15 cellular contexts compared by ENCODE assay signal in the genomic region with DNA sequence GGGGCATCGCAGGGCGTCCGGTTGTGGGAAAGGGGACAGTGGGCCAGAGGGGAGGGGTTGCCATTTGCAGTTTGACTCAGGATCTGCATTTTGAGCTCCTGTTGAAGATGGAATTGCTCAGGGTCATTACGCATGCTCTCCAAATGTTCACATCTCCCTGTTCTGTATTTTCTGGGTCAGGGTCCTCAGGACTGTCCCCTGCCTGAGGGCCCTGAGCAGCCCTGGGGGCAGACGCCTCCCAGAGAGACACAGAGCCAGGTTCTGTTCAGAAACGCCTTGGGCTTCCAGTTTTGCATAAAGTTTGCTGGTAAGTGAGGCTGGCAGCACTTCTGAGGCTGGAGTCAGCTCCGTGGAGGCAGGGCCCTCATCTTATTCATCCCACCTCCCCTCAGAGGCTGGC. TPM values are rescaled to one million over a fixed set of nuclear protein-coding genes. Genes with fewer than 3 reads are reported as not detected.
DNase-seq lines count a peak whose midpoint lies in the region; ATAC-seq, FAIRE-seq and TF ChIP-seq lines count a peak whose summit lies in the region.
"Had no signal": no experiment of that assay in that cellular context is flagged by ENCODE, and none has a peak within 500 bp of the region (broad histone marks: within the 10 kb centered on the region; RNA-seq: fewer than 3 reads in every experiment).

No MANE protein-coding gene starts in this region.

- H3K4me1 Mint-ChIP-seq in activated CD8-positive, alpha-beta memory T cell treated with anti-CD3 and anti-CD28 coated beads, Interleukin-2, amount 10 ng/mL, durations not matched to agents 7 days and 5 days = peaks cover 17% of the 10 kb centered on the region

- H3K4me3 ChIP-seq in IMR-90 (ENCODE audit: insufficient read depth, low read depth, low read length) (no peak overlapping the region), H1 (ENCODE audit: extremely low read depth in 1 of 4, insufficient read depth in 2 of 4, low read depth in 3 of 4, low read length in 4 of 4) (no peak overlapping the region)
- H3K4me3 ChIP-seq: BLaER1 treated with 17β-estradiol and CSF1 and Interleukin-3, amounts not matched to agents 10 nM and 100 nM; GM23338 had no signal

- H2BK120ac ChIP-seq in IMR-90 (ENCODE audit: low read depth, low read length) = no peak overlapping the region
- no peak overlapping the region for H2BK120ac ChIP-seq in H1 (replicated peaks; ENCODE audit: low read depth, low read length)

- H2AFZ ChIP-seq in IMR-90 (replicated peaks; ENCODE audit: low read length, poor library complexity) (peak overlapping the region; percentile 23), H1 (ENCODE audit: low read length) (no peak overlapping the region)
- H2AFZ ChIP-seq: GM23338 had no signal

- H3K9ac ChIP-seq in IMR-90 (ENCODE audit: low read depth, low read length) (no peak overlapping the region), H1 (replicated peaks in 1 of 4; ENCODE audit: extremely low read depth in 1 of 4, low read depth in 3 of 4, low read length in 3 of 4) (no peak overlapping the region)
- H3K9ac ChIP-seq: BLaER1 treated with 17β-estradiol and CSF1 and Interleukin-3, amounts not matched to agents 10 nM and 100 nM had no signal

- H4K5ac ChIP-seq in IMR-90 (ENCODE audit: low read depth, low read length) (no peak overlapping the region), H1 (ENCODE audit: insufficient read length, low read depth, low read length) (no peak overlapping the region)

- H2BK12ac ChIP-seq in H1 (ENCODE audit: low read depth, low read length) = no peak overlapping the region; the same call in 1 of the 2 replicates

- H4K91ac ChIP-seq in IMR-90 (ENCODE audit: insufficient read depth, low read depth, low read length) (no peak overlapping the region), H1 (replicated peaks; ENCODE audit: insufficient read length, low read length) (no peak overlapping the region)

- TF ChIP-seq POLR2A in IMR-90 (IDR thresholded peaks at IDR 0.05; ENCODE audit: low read depth, low read length) (no peak), H1 (IDR thresholded peaks at IDR 0.05; ENCODE audit: control extremely low read depth in 1 of 2, low read depth in 2 of 2, low read length in 2 of 2) (no peak), GM12892 (IDR thresholded peaks at IDR 0.05; ENCODE audit: low read depth, low read length) (no peak)

- H3K79me1 ChIP-seq in IMR-90 (ENCODE audit: low read depth in 1 of 2, low read length in 2 of 2) = no peaks in the 10 kb centered on the region
- H3K79me1 ChIP-seq in H1 (ENCODE audit: low read depth, low read length) = no peaks in the 10 kb centered on the region

- no peaks in the 10 kb centered on the region for H3K36me3 ChIP-seq in IMR-90 (ENCODE audit: control insufficient read depth, insufficient read depth, low read length)
- H3K36me3 ChIP-seq in H1 (ENCODE audit: control insufficient read depth in 2 of 4, insufficient read depth in 4 of 4, low read length in 3 of 4) = no peaks in the 10 kb centered on the region
- H3K36me3 ChIP-seq: BLaER1 treated with 17β-estradiol and CSF1 and Interleukin-3, amounts not matched to agents 10 nM and 100 nM had no signal

- H2BK5ac ChIP-seq in IMR-90 (ENCODE audit: low read depth, low read length, poor library complexity, severe bottlenecking) = no peak overlapping the region
- H2BK5ac ChIP-seq in H1 (ENCODE audit: low read depth, low read length) = no peak overlapping the region

- H2AK9ac ChIP-seq in IMR-90 (replicated peaks; ENCODE audit: low read depth, low read length, poor library complexity) = peak overlapping the region; percentile 31

- H2AK5ac ChIP-seq in IMR-90 (ENCODE audit: low read depth, low read length) (no peak overlapping the region), H1 (ENCODE audit: low read depth, low read length) (no peak overlapping the region)

- dilution Hi-C loops in IMR-90 (cut with HindIII; ENCODE audit: low sequenced_read_pairs, unreplicated experiment) = no loop called here

- H3K9me1 ChIP-seq in IMR-90 (ENCODE audit: insufficient read depth, low read length) = peaks cover 4% of the 10 kb centered on the region; the same call in 1 of the 2 replicates

- in situ Hi-C loops in IMR-90 (cut with MboI; ENCODE audit: low sequenced_read_pairs) = loop anchor here (10.0 kb wide), 1 partner anchor 183 kb away; no protein-coding TSS in a partner anchor

- H4K20me1 ChIP-seq in IMR-90 (ENCODE audit: insufficient read depth, low read length) (peaks cover 3% of the 10 kb centered on the region; the same call in 1 of the 2 replicates), H1 (replicated peaks in 1 of 2; ENCODE audit: control insufficient read depth in 1 of 2, insufficient read depth in 2 of 2, low read length in 2 of 2) (peaks cover 0 to under 1% of the 10 kb centered on the region in 2 experiments)

- H3K79me2 ChIP-seq in H1 (ENCODE audit: control insufficient read depth in 1 of 2, insufficient read depth in 2 of 2, low read length in 2 of 2) = no peaks in the 10 kb centered on the region

- H3K23ac ChIP-seq in IMR-90 (ENCODE audit: low read depth, low read length) (no peak overlapping the region), H1 (ENCODE audit: insufficient read length) (no peak overlapping the region)

- CTCF ChIA-PET in activated CD8-positive, alpha-beta memory T cell treated with anti-CD3 and anti-CD28 coated beads, Interleukin-2, amount 10 ng/mL, durations not matched to agents 7 days and 5 days (lab: Charles Lee) = interaction anchor here (0.9 kb wide), 1 partner anchor 141 kb away, joined by 3 read pairs; no protein-coding TSS in a partner anchor
- CTCF ChIA-PET in IMR-90 (lab: Yijun Ruan, JAX) = no interaction called here
- CTCF ChIA-PET in H1 (lab: Charles Lee; ENCODE audit: partially characterized antibody) = interaction anchor here (0.6 to 4.7 kb wide), 5 partner anchors 8 to 254 kb away, joined by 3 to 37 read pairs (median 5); no protein-coding TSS in a partner anchor

- H3K9me3 ChIP-seq in IMR-90 (ENCODE audit: control insufficient read depth, insufficient read depth, low read length) (peaks cover 6% of the 10 kb centered on the region), H1 (ENCODE audit: insufficient read depth in 2 of 2, low read depth in 1 of 2, low read length in 1 of 2) (peaks cover 11 to 13% of the 10 kb centered on the region in 2 experiments)

- intact Hi-C loops in IMR-90 (cut with micrococcal nuclease) (no loop called here), posterior vena cava (cut with DNase I) (loop anchor here in 1 of 2 donors (10.0 kb wide), 1 partner anchor 63 kb away; a partner anchor contains a TSS)

- POLR2A ChIA-PET in IMR-90 (lab: Charles Lee; ENCODE audit: unreplicated experiment) (no interaction called here), H1 (lab: Charles Lee; ENCODE audit: partially characterized antibody) (no interaction called here)

- TF ChIP-seq EP300 in H1 (IDR thresholded peaks at IDR 0.05; ENCODE audit: borderline replicate concordance in 1 of 2, low read depth in 2 of 2, low read length in 2 of 2) = no peak

- H4K8ac ChIP-seq in IMR-90 (ENCODE audit: low read depth in 2 of 2, low read length in 2 of 2) (no peak overlapping the region), H1 (ENCODE audit: extremely low read depth, insufficient read depth, low read length) (peak overlapping the region; percentile 57; the same call in 1 of the 2 replicates)

- no peak overlapping the region for H3K27ac Mint-ChIP-seq in activated CD8-positive, alpha-beta memory T cell treated with anti-CD3 and anti-CD28 coated beads, Interleukin-2, amount 10 ng/mL, durations not matched to agents 7 days and 5 days
- H3K27ac Mint-ChIP-seq: CD4-positive, CD25-positive, alpha-beta regulatory T cell; GM23338; IgD-negative memory B cell had no signal

- H3K27ac ChIP-seq in IMR-90 (ENCODE audit: insufficient read depth, low read length) = no peak overlapping the region
- H3K27ac ChIP-seq in H1 (ENCODE audit: low read depth, low read length) = no peak overlapping the region
- H3K27ac ChIP-seq: BLaER1 treated with 17β-estradiol and CSF1 and Interleukin-3, amounts not matched to agents 10 nM and 100 nM had no signal

- no TSS peak for BruUV-seq in IMR-90 (replicated peaks; lab: Mats Ljungman, UMichigan)

- no CpG with 5 or more reads among the region's 7 CpGs for whole genome bisulfite sequencing in IMR-90 (ENCODE audit: extremely low coverage in 2 of 2, insufficient read length in 1 of 2), 2 experiments
- WGBS in H1 (ENCODE audit: extremely low coverage in 1 of 2, insufficient coverage in 1 of 2, insufficient read length in 1 of 2, insufficient replicate concordance in 2 of 2, low coverage in 1 of 2, low lambda C conversion rate in 2 of 2, missing lambda C conversion rate in 1 of 2), 2 experiments = 86% methylated on average over 7 of the region's 7 CpGs; no CpG with 5 or more reads in 1 of the 2 experiments

- peaks cover 5% of the 10 kb centered on the region for H3K27me3 ChIP-seq in IMR-90 (ENCODE audit: control insufficient read depth, insufficient read depth, low read length)
- H3K27me3 ChIP-seq in H1 (replicated peaks in 1 of 4; ENCODE audit: control insufficient read depth in 3 of 4, extremely low read depth in 1 of 4, insufficient read depth in 3 of 4, low read length in 3 of 4) = peaks cover 0 to 6% (median 2%) of the 10 kb centered on the region in 4 experiments; a peak in 2 of 7 replicates

- no peak overlapping the region for H3K14ac ChIP-seq in IMR-90 (replicated peaks; ENCODE audit: low read depth, low read length)
- no peak overlapping the region for H3K14ac ChIP-seq in H1 (ENCODE audit: insufficient read length)

- H3K4ac ChIP-seq in IMR-90 (ENCODE audit: low read depth, low read length) (no peak overlapping the region), H1 (replicated peaks; ENCODE audit: insufficient read length, low read depth, low read length) (no peak overlapping the region)

- H3K18ac ChIP-seq in IMR-90 (ENCODE audit: low read depth, low read length) = no peak overlapping the region
- no peak overlapping the region for H3K18ac ChIP-seq in H1 (ENCODE audit: extremely low read depth, low read length)

- H3K4me1 ChIP-seq in IMR-90 (ENCODE audit: control insufficient read depth, insufficient read depth, low read length) = peaks cover 13% of the 10 kb centered on the region; the same call in 1 of the 2 replicates
- peaks cover 0 to 3% (median 2%) of the 10 kb centered on the region in 4 experiments; a peak in 4 of 7 replicates for H3K4me1 ChIP-seq in H1 (replicated peaks in 1 of 4; ENCODE audit: control insufficient read depth in 3 of 4, insufficient read depth in 4 of 4, low read length in 3 of 4)

- TF ChIP-seq RAD21 in IMR-90 (IDR thresholded peaks at IDR 0.05; ENCODE audit: low read length) (no peak), H1 (IDR thresholded peaks at IDR 0.05 in 1 of 2, conservative IDR thresholded peaks at IDR 0.05 in 1 of 2; ENCODE audit: low read depth in 2 of 2, low read length in 2 of 2) (no peak)

- H3K56ac ChIP-seq in IMR-90 (ENCODE audit: extremely low read depth, insufficient read depth, low read length) (no peak overlapping the region), H1 (replicated peaks; ENCODE audit: insufficient read length, low read depth, low read length) (no peak overlapping the region)

- H3K23me2 ChIP-seq in H1 (ENCODE audit: low read depth, low read length) = peaks cover 3% of the 10 kb centered on the region; the same call in 1 of the 2 replicates

- H3K4me2 ChIP-seq in IMR-90 (ENCODE audit: low read depth, low read length) (no peak overlapping the region), H1 (ENCODE audit: insufficient read depth in 1 of 2, low read depth in 2 of 2, low read length in 2 of 2) (no peak overlapping the region)
- H3K4me2 ChIP-seq: BLaER1 treated with 17β-estradiol and CSF1 and Interleukin-3, amounts not matched to agents 10 nM and 100 nM; GM23338 had no signal

- FAIRE-seq in H1 (lab: Jason Lieb, UNC) (no peak), GM12892 (lab: Jason Lieb, UNC) (no peak)
- FAIRE-seq: GM18507 had no signal

- H2BK15ac ChIP-seq in IMR-90 (ENCODE audit: low read depth, low read length) (no peak overlapping the region), H1 (ENCODE audit: low read length) (no peak overlapping the region)

- no peak for TF ChIP-seq CTCF in IMR-90 (conservative IDR thresholded peaks at IDR 0.05; ENCODE audit: low read depth, low read length)
- no peak for TF ChIP-seq CTCF in H1 (IDR thresholded peaks at IDR 0.05; ENCODE audit: control extremely low read depth in 1 of 3, insufficient read depth in 1 of 3, low read depth in 1 of 3, low read length in 3 of 3)

- H3K4me3 Mint-ChIP-seq in activated CD8-positive, alpha-beta memory T cell treated with anti-CD3 and anti-CD28 coated beads, Interleukin-2, amount 10 ng/mL, durations not matched to agents 7 days and 5 days = no peak overlapping the region
- H3K4me3 Mint-ChIP-seq: CD4-positive, CD25-positive, alpha-beta regulatory T cell; GM23338; H9; IgD-negative memory B cell had no signal

- H3K36me3 Mint-ChIP-seq in activated CD8-positive, alpha-beta memory T cell treated with anti-CD3 and anti-CD28 coated beads, Interleukin-2, amount 10 ng/mL, durations not matched to agents 7 days and 5 days = no peaks in the 10 kb centered on the region
- H3K36me3 Mint-ChIP-seq: CD4-positive, CD25-positive, alpha-beta regulatory T cell; IgD-negative memory B cell had no signal

- ATAC-seq in activated CD8-positive, alpha-beta memory T cell treated with anti-CD3 and anti-CD28 coated beads, Interleukin-2, amount 10 ng/mL, durations not matched to agents 7 days and 5 days = no peak
- no peak for ATAC-seq in IMR-90 (ENCODE audit: low read depth)
- ATAC-seq in HG03460 (IDR thresholded peaks at IDR 0.05; ENCODE audit: unreplicated experiment) = no peak
- ATAC-seq: GM23338 had no signal

- H2BK20ac ChIP-seq in IMR-90 (ENCODE audit: low read depth, low read length) = no peak overlapping the region
- no peak overlapping the region for H2BK20ac ChIP-seq in H1 (ENCODE audit: low read length)

- peaks cover 32% of the 10 kb centered on the region for H3K27me3 Mint-ChIP-seq in activated CD8-positive, alpha-beta memory T cell treated with anti-CD3 and anti-CD28 coated beads, Interleukin-2, amount 10 ng/mL, durations not matched to agents 7 days and 5 days

- H3K9me3 Mint-ChIP-seq in activated CD8-positive, alpha-beta memory T cell treated with anti-CD3 and anti-CD28 coated beads, Interleukin-2, amount 10 ng/mL, durations not matched to agents 7 days and 5 days (ENCODE audit: low read depth) = peaks cover 2% of the 10 kb centered on the region
- H3K9me3 Mint-ChIP-seq: IgD-negative memory B cell had no signal

- DNase-seq in activated CD8-positive, alpha-beta memory T cell treated with anti-CD3 and anti-CD28 coated beads for 24 hours = peak; percentile 50
- DNase-seq in activated CD8-positive, alpha-beta memory T cell treated with anti-CD3 and anti-CD28 coated beads, Interleukin-2, amount 10 ng/mL, durations not matched to agents 7 days and 5 days = no peak
- DNase-seq in IMR-90 (no peak), H1 (ENCODE audit: low read depth in 1 of 2, low spot score in 2 of 2) (no peak), posterior vena cava (ENCODE audit: low spot score) (peak; percentile 50), GM12892 (ENCODE audit: insufficient read length) (no peak)
- DNase-seq: 8988T; CD4-positive, CD25-positive, alpha-beta regulatory T cell; DMS 273 treated with DMSO at 0.1 percent for 48 hours; H9 had no signal

RNA-seq across cellular contexts. Expression of a gene that starts 34.1 kb away (rescaled TPM):
- total RNA-seq in activated CD8-positive, alpha-beta memory T cell treated with anti-CD3 and anti-CD28 coated beads, Interleukin-2, amount 10 ng/mL, durations not matched to agents 7 days and 5 days = 10 to 100 TPM; 71.3 to 73.3 TPM
- total RNA-seq in IMR-90 (2012; rRNA removed) = 20.1 and 31.9 TPM in 2 replicates
- polyA plus RNA-seq in IMR-90 (2012; rRNA removed) = 27.2 and 29.7 TPM in 2 replicates
- polyA plus RNA-seq in IMR-90 (2012; cell fraction: cytosol; rRNA removed) = 15.0 and 16.7 TPM in 2 replicates
- 18.7 and 22.1 TPM in 2 replicates for polyA plus RNA-seq in IMR-90 (2012; cell fraction: nucleus; rRNA removed; ENCODE audit: low replicate concordance)
- 37.7 and 43.5 TPM in 2 replicates for total RNA-seq in H1 (2021; fragmentation: NEBNext Ultra II Directional; extraction: Animal tissue kit (Norgen Biotek cat#: 25700))
- polyA plus RNA-seq in H1 (2011; rRNA removed) = 20.5 and 22.1 TPM in 2 replicates
- 26.7 TPM for polyA plus RNA-seq in H1 (2011; cell fraction: cytosol; rRNA removed)
- polyA plus RNA-seq in H1 (2011; cell fraction: nucleus; rRNA removed) = 28.6 TPM
- 26.1 to 56.9 TPM (median 28.7 TPM) in 4 replicates for polyA plus RNA-seq in H1 (2012, experiment 1 of 2)
- 8.2 TPM for polyA plus RNA-seq in H1 (2012, experiment 2 of 2)
- polyA plus RNA-seq in H1 (2013, experiment 1 of 2) = 42.6 TPM
- polyA plus RNA-seq in H1 (2013, experiment 2 of 2) = 43.8 TPM
- polyA minus RNA-seq in H1 (2011; rRNA and poly(A)+ RNA removed) = 21.8 and 23.6 TPM in 2 replicates
- polyA minus RNA-seq in H1 (2011; cell fraction: cytosol; rRNA and poly(A)+ RNA removed) = 16.0 TPM
- 21.4 TPM for polyA minus RNA-seq in H1 (2011; cell fraction: nucleus; rRNA and poly(A)+ RNA removed)
- total RNA-seq in posterior vena cava = 10 to 100 TPM; 33.0 to 37.9 TPM
- 46.7 TPM for polyA plus RNA-seq in GM12892 (2012; ENCODE audit: missing spikeins)

RNA-seq across cellular contexts. Expression of a gene that starts 59.0 kb away (rescaled TPM):
- total RNA-seq in activated CD8-positive, alpha-beta memory T cell treated with anti-CD3 and anti-CD28 coated beads, Interleukin-2, amount 10 ng/mL, durations not matched to agents 7 days and 5 days = 1 to 10 TPM; 1.0 to 2.5 TPM
- total RNA-seq in IMR-90 (2012; rRNA removed) (33.1 and 37.5 TPM in 2 replicates), posterior vena cava (10 to 100 TPM; 45.8 to 68.4 TPM)
- polyA plus RNA-seq in IMR-90 (2012; rRNA removed) (43.8 and 48.5 TPM in 2 replicates), H1 (2011; rRNA removed) (5.6 and 6.2 TPM in 2 replicates)
- polyA plus RNA-seq in IMR-90 (2012; cell fraction: cytosol; rRNA removed) = 28.8 and 30.9 TPM in 2 replicates
- 250 and 259 TPM in 2 replicates for polyA plus RNA-seq in IMR-90 (2012; cell fraction: nucleus; rRNA removed; ENCODE audit: low replicate concordance)
- total RNA-seq in H1 (2021; fragmentation: NEBNext Ultra II Directional; extraction: Animal tissue kit (Norgen Biotek cat#: 25700)) = 3.0 and 4.6 TPM in 2 replicates
- 4.5 TPM for polyA plus RNA-seq in H1 (2011; cell fraction: cytosol; rRNA removed)
- 15.3 TPM for polyA plus RNA-seq in H1 (2011; cell fraction: nucleus; rRNA removed)
- 8.3 to 10.0 TPM (median 9.5 TPM) in 4 replicates for polyA plus RNA-seq in H1 (2012, experiment 1 of 2)
- polyA plus RNA-seq in H1 (2012, experiment 2 of 2) = 7.5 TPM
- 3.9 TPM for polyA plus RNA-seq in H1 (2013, experiment 1 of 2)
- polyA plus RNA-seq in H1 (2013, experiment 2 of 2) = 4.3 TPM
- polyA minus RNA-seq in H1 (2011; rRNA and poly(A)+ RNA removed) = 1.6 and 2.0 TPM in 2 replicates
- 2.9 TPM for polyA minus RNA-seq in H1 (2011; cell fraction: cytosol; rRNA and poly(A)+ RNA removed)
- 3.2 TPM for polyA minus RNA-seq in H1 (2011; cell fraction: nucleus; rRNA and poly(A)+ RNA removed)
- polyA plus RNA-seq in GM12892 (2012; ENCODE audit: missing spikeins) = 2.2 TPM

Comparison
In these comparisons a context has a peak if more than half of its experiments do, and no peak if none do; other contexts are left out.
1. DNase-seq: peak in activated CD8-positive, alpha-beta memory T cell treated with anti-CD3 and anti-CD28 coated beads for 24 hours (single experiment) and posterior vena cava (single experiment); none in activated CD8-positive, alpha-beta memory T cell treated with anti-CD3 and anti-CD28 coated beads, Interleukin-2, amount 10 ng/mL, durations not matched to agents 7 days and 5 days (single experiment), IMR-90 (single experiment), H1 (0 of 2) and GM12892 (single experiment).